In the genomic region with DNA sequence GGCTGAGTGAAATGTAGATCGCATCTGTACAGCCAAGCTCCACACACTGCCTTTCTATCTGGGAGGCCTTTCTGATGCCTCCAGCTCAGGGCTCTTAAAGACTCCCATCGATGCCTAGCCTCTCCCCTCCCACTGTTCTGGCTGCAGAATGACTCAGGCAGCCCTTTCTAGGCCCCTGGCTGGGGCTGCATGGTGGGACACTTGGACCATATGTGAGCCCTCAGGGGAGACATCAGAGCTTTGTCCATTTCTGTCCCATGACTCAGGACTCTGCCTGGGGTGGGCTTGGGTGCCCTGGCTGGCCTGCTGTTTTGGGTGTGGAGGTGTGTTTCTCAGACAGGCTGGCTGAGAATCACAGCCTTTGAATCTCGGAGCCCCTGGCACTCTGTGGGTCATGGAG, we compare ENCODE assay signal across 16 cellular contexts.
"Had no signal": no experiment of that assay in that cellular context is flagged by ENCODE, and none has a peak within 500 bp of the region (broad histone marks: within the 10 kb centered on the region; RNA-seq: fewer than 3 reads in every experiment).

No MANE protein-coding gene starts in this region.

- H3K4me3 ChIP-seq: coronary artery, dorsolateral prefrontal cortex, heart right ventricle, skin epidermis, stomach, thoracic aorta, transverse colon had no signal

- H3K9me3 ChIP-seq: heart right ventricle, stomach, thoracic aorta, transverse colon had no signal

- H3K27me3 ChIP-seq: dorsolateral prefrontal cortex, transverse colon had no signal

- H3K36me3 ChIP-seq: heart right ventricle, stomach, thoracic aorta, transverse colon had no signal

- H3K27ac ChIP-seq: coronary artery, heart right ventricle, skin epidermis, stomach, thoracic aorta, transverse colon had no signal

- H3K4me1 ChIP-seq: stomach, transverse colon had no signal

- FAIRE-seq: islet of Langerhans had no signal

- DNase-seq: dorsolateral prefrontal cortex; effector CD8-positive, alpha-beta T cell; foreskin melanocyte; heart right ventricle; hypothalamus; mammary epithelial cell; posterior cingulate gyrus; stimulated activated CD4-positive, alpha-beta T cell treated with anti-CD3 and anti-CD28 coated beads, Interleukin-12 subunit alpha, Interleukin-12 subunit beta, amount 100 ng/mL, for 4 hours; stimulated activated naive CD4-positive, alpha-beta T cell; stomach; substantia nigra; transverse colon had no signal
